1 cellular context compared by ENCODE assay signal in the genomic region with DNA sequence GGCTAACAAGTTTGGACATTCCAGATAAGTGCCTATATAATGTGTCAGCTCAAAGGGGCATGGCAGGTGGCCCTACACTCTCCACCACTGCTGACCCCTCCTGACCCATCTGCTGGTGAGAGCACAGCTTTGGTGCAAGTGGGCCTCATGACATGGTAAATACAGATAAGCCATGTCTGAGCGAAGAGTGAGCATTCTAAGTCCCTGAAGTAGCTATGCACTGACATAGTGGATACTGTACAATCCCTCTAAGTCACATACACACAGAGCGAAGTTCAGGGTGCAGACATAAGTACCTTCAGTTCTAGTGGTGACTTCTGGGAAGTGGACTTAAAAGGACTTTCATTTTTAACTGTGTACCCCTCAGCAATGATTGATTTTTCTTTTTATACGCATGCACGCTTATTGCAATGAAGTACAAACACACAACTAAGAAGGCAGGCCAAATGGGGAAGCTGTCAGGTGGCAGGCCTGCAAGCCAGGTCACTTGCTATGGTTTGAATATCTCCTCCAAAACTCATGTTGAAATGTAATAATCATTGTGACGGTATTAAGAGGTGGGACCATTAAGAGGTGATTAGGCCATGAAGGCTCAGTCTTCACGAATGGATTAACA.
TF ChIP-seq lines count a peak whose summit lies in the region.

No MANE protein-coding gene starts in this region.

TF ChIP-seq in IMR-90, 13 proteins besides CTCF, POLR2A, EP300 and RAD21:
- no peak for TF ChIP-seq RFX5 (IDR thresholded peaks at IDR 0.05; ENCODE audit: low read depth, low read length)
- TF ChIP-seq, protein P1, sequence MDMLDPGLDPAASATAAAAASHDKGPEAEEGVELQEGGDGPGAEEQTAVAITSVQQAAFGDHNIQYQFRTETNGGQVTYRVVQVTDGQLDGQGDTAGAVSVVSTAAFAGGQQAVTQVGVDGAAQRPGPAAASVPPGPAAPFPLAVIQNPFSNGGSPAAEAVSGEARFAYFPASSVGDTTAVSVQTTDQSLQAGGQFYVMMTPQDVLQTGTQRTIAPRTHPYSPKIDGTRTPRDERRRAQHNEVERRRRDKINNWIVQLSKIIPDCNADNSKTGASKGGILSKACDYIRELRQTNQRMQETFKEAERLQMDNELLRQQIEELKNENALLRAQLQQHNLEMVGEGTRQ (IDR thresholded peaks at IDR 0.05; ENCODE audit: low read depth, low read length) = no peak
- TF ChIP-seq MAFK (IDR thresholded peaks at IDR 0.05; ENCODE audit: low read depth, low read length) = no peak
- no peak for TF ChIP-seq MAZ (IDR thresholded peaks at IDR 0.05; ENCODE audit: borderline replicate concordance, low read depth, low read length)
- TF ChIP-seq SMC3 (IDR thresholded peaks at IDR 0.05; ENCODE audit: low read depth, low read length) = no peak
